ENCODE assay signal across 8 cellular contexts in genomic region chr17:3723188-3723555, GRCh38. TPM values are rescaled to one million over a fixed set of nuclear protein-coding genes. Genes with fewer than 3 reads are reported as not detected.
DNase-seq lines count a peak whose midpoint lies in the region; ATAC-seq and TF ChIP-seq lines count a peak whose summit lies in the region.

No MANE protein-coding gene starts in this region.

- no peaks in the 10 kb centered on the region for H3K27me3 ChIP-seq in RWPE2 (ENCODE audit: insufficient read depth, poor library complexity, severe bottlenecking)

- no peak for DNase-seq in RWPE2 (ENCODE audit: low spot score)
- DNase-seq in fibroblast of pulmonary artery (ENCODE audit: low read depth), result no peak
- DNase-seq in skeletal muscle cell (ENCODE audit: low read depth), result no peak
- no peak for DNase-seq in SK-N-DZ (ENCODE audit: low spot score)
- no peak for DNase-seq in GM13976 (ENCODE audit: low spot score)

- peaks cover 22% of the 10 kb centered on the region for H3K4me1 ChIP-seq in RWPE2 (ENCODE audit: insufficient read depth, poor library complexity, severe bottlenecking)

- peak overlapping the region; percentile 95 for H3K4me3 ChIP-seq in RWPE2 (ENCODE audit: severe bottlenecking)
- peak overlapping the region; percentile 93 for H3K4me3 ChIP-seq in fibroblast of pulmonary artery (replicated peaks; ENCODE audit: low read depth, low read length)
- H3K4me3 ChIP-seq in skeletal muscle cell (ENCODE audit: low read depth, low read length), result peak overlapping the region; percentile 74

- in situ Hi-C loops in GM13976 (cut with MboI; ENCODE audit: low sequenced_read_pairs, unreplicated experiment), result no loop called here

- TF ChIP-seq CTCF in RWPE2 (IDR thresholded peaks at IDR 0.05; ENCODE audit: poor library complexity, severe bottlenecking) (no peak), fibroblast of pulmonary artery (IDR thresholded peaks at IDR 0.05; ENCODE audit: low read length, missing control alignments) (no peak), GM13976 (IDR thresholded peaks at IDR 0.05; ENCODE audit: borderline replicate concordance, control extremely low read depth, extremely low read depth, insufficient read depth, missing control alignments) (no peak)

- H3K9me3 ChIP-seq in RWPE2 (ENCODE audit: severe bottlenecking), result no peaks in the 10 kb centered on the region

- ATAC-seq in GM19467 (IDR thresholded peaks at IDR 0.05; ENCODE audit: unreplicated experiment), result peak; percentile 8
- ATAC-seq in RWPE2 (ENCODE audit: low read depth), result no peak
- no peak for ATAC-seq in GM19351 (IDR thresholded peaks at IDR 0.05; ENCODE audit: unreplicated experiment)
- ATAC-seq in GM21717 (IDR thresholded peaks at IDR 0.05; ENCODE audit: unreplicated experiment), result no peak

- peaks cover 53% of the 10 kb centered on the region for H3K36me3 ChIP-seq in RWPE2 (ENCODE audit: low read depth)

- peak overlapping the region; percentile 45 for H3K27ac ChIP-seq in RWPE2 (ENCODE audit: poor library complexity, severe bottlenecking)

RNA-seq across cellular contexts. Expression of gene HASPIN, which starts 0.5 kb away (rescaled TPM):
- 15.4 and 20.0 TPM in 2 replicates for polyA plus RNA-seq in SK-N-DZ (2014; cell fraction: cytosol; rRNA removed)
- polyA plus RNA-seq in SK-N-DZ (2014; cell fraction: nucleus; rRNA removed), result 5.6 TPM in 2 replicates

RNA-seq across cellular contexts. Expression of gene P2RX5, which starts 27.2 kb away (rescaled TPM):
- 7.1 and 12.2 TPM in 2 replicates for polyA plus RNA-seq in SK-N-DZ (2014; cell fraction: cytosol; rRNA removed)
- polyA plus RNA-seq in SK-N-DZ (2014; cell fraction: nucleus; rRNA removed), result 14.6 and 15.2 TPM in 2 replicates

RNA-seq across cellular contexts. Expression of gene EMC6, which starts 54.6 kb away (rescaled TPM):
- polyA plus RNA-seq in SK-N-DZ (2014; cell fraction: cytosol; rRNA removed), result 52.3 and 64.4 TPM in 2 replicates
- 29.8 and 34.7 TPM in 2 replicates for polyA plus RNA-seq in SK-N-DZ (2014; cell fraction: nucleus; rRNA removed)

RNA-seq across cellular contexts. Expression of gene TAX1BP3, which starts 54.8 kb away (rescaled TPM):
- polyA plus RNA-seq in SK-N-DZ (2014; cell fraction: cytosol; rRNA removed), result 45.7 and 61.2 TPM in 2 replicates
- polyA plus RNA-seq in SK-N-DZ (2014; cell fraction: nucleus; rRNA removed), result 27.5 and 33.3 TPM in 2 replicates
